1 cellular context compared by ENCODE assay signal in the genomic region with DNA sequence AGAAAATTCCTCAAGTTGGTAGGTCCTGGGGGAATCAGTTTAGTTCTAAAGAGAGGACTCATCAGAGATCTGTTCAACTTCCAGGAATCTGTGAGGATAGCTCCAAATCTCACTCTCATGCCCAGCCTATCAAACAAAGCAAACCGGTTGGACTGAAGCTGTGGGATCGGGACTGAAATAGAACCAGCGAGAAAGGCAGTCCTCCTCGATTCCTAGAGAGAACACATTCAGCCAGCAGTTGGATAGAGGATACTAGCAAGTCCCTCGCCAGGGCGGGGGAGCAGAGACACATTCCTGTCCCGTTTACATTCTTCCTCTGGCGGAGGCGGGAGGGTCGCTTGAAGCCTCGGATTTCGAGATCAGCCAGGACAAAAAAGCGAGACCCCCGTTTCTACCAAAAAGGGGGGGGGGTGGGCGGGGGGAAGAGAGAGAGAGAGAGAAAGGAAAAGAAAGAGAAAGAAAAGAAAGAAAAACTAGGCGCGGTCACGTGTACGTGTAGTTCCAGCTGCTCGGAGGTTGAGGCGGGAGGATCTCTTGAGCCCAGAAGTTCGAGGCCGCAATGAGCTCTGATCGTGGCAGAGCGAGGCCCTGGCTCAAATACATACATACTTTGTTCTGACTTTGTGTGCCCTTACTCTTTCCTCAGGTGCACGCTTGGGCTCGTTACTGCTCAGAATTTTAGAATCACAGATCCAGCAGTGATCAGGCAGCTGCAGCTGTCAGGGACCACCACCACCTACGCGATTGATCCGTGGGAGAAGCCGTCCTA.
TF ChIP-seq lines count a peak whose summit lies in the region.

No MANE protein-coding gene starts in this region.

TF ChIP-seq in HepG2, 621 proteins besides CTCF, POLR2A, EP300 and RAD21 (continues in another document):
- TF ChIP-seq ZNF75D (CRISPR knock-in tag; IDR thresholded peaks at IDR 0.05; ENCODE audit: borderline replicate concordance) (0 out of 2 replicates have a peak, but pooled peaks have one; percentile 45), ZNF660 (CRISPR knock-in tag; IDR thresholded peaks at IDR 0.05; ENCODE audit: borderline replicate concordance, low read depth) (no peak), ZNF644 (CRISPR knock-in tag; IDR thresholded peaks at IDR 0.05; ENCODE audit: low read depth) (peak; percentile 65), HDAC6 (IDR thresholded peaks at IDR 0.05; ENCODE audit: low read depth, low read length) (no peak), ZBTB14 (CRISPR knock-in tag; IDR thresholded peaks at IDR 0.05) (no peak), ZNF513 (CRISPR knock-in tag; conservative IDR thresholded peaks at IDR 0.05) (no peak), LRRFIP1 (CRISPR knock-in tag; conservative IDR thresholded peaks at IDR 0.05) (no peak), ZKSCAN8 (CRISPR knock-in tag; IDR thresholded peaks at IDR 0.05; ENCODE audit: borderline replicate concordance) (peak; percentile 70; the same call in 1 of the 2 replicates), ZNF749 (CRISPR knock-in tag; IDR thresholded peaks at IDR 0.05; ENCODE audit: borderline replicate concordance) (peak; percentile 60; the same call in 1 of the 2 replicates), ZNF530 (CRISPR knock-in tag; IDR thresholded peaks at IDR 0.05; ENCODE audit: low read depth) (no peak), PHB2 (IDR thresholded peaks at IDR 0.05; ENCODE audit: partially characterized antibody) (no peak), ZNF792 (CRISPR knock-in tag; IDR thresholded peaks at IDR 0.05) (peak; percentile 84), ZNF703 (CRISPR knock-in tag; IDR thresholded peaks at IDR 0.05; ENCODE audit: borderline replicate concordance) (no peak), FOXM1 (CRISPR knock-in tag; IDR thresholded peaks at IDR 0.05) (no peak), NRL (CRISPR knock-in tag; IDR thresholded peaks at IDR 0.05; ENCODE audit: borderline replicate concordance) (no peak), ZNF883 (CRISPR knock-in tag; IDR thresholded peaks at IDR 0.05; ENCODE audit: not compliant biosample characterization) (peak; percentile 42), AHR (CRISPR knock-in tag; IDR thresholded peaks at IDR 0.05) (0 out of 2 replicates have a peak, but pooled peaks have one; percentile 38), ZNF367 (CRISPR knock-in tag; IDR thresholded peaks at IDR 0.05; ENCODE audit: borderline replicate concordance) (no peak), ZNF737 (CRISPR knock-in tag; IDR thresholded peaks at IDR 0.05; ENCODE audit: borderline replicate concordance) (no peak), FOXO1 (CRISPR knock-in tag; IDR thresholded peaks at IDR 0.05) (peak; percentile 50; the same call in 1 of the 2 replicates), TGIF2 (CRISPR knock-in tag; IDR thresholded peaks at IDR 0.05) (peak; percentile 58; the same call in 1 of the 2 replicates), ZNF350 (CRISPR knock-in tag; IDR thresholded peaks at IDR 0.05; ENCODE audit: borderline replicate concordance, low read depth) (peak; percentile 40; the same call in 1 of the 2 replicates), HDAC1 (CRISPR knock-in tag; IDR thresholded peaks at IDR 0.05) (peak; percentile 42; the same call in 1 of the 2 replicates), POLR2AphosphoS5 (IDR thresholded peaks at IDR 0.05; ENCODE audit: low read depth, low read length) (peak; percentile 83), USF2 (IDR thresholded peaks at IDR 0.05; ENCODE audit: low read depth, low read length) (no peak), USF2 (CRISPR knock-in tag; IDR thresholded peaks at IDR 0.05; ENCODE audit: borderline replicate concordance) (0 out of 2 replicates have a peak, but pooled peaks have one; percentile 43)
- TF ChIP-seq, protein P1, sequence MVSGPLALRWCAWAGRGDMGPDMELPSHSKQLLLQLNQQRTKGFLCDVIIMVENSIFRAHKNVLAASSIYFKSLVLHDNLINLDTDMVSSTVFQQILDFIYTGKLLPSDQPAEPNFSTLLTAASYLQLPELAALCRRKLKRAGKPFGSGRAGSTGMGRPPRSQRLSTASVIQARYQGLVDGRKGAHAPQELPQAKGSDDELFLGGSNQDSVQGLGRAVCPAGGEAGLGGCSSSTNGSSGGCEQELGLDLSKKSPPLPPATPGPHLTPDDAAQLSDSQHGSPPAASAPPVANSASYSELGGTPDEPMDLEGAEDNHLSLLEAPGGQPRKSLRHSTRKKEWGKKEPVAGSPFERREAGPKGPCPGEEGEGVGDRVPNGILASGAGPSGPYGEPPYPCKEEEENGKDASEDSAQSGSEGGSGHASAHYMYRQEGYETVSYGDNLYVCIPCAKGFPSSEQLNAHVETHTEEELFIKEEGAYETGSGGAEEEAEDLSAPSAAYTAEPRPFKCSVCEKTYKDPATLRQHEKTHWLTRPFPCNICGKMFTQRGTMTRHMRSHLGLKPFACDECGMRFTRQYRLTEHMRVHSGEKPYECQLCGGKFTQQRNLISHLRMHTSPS (CRISPR knock-in tag; IDR thresholded peaks at IDR 0.05; ENCODE audit: low read depth), result no peak
- TF ChIP-seq, protein P2, sequence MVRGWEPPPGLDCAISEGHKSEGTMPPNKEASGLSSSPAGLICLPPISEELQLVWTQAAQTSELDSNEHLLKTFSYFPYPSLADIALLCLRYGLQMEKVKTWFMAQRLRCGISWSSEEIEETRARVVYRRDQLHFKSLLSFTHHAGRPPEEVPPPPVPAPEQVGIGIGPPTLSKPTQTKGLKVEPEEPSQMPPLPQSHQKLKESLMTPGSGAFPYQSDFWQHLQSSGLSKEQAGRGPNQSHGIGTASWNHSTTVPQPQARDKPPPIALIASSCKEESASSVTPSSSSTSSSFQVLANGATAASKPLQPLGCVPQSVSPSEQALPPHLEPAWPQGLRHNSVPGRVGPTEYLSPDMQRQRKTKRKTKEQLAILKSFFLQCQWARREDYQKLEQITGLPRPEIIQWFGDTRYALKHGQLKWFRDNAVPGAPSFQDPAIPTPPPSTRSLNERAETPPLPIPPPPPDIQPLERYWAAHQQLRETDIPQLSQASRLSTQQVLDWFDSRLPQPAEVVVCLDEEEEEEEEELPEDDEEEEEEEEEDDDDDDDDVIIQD (CRISPR knock-in tag; IDR thresholded peaks at IDR 0.05; ENCODE audit: low read depth), result peak; percentile 84
- TF ChIP-seq, protein P3, sequence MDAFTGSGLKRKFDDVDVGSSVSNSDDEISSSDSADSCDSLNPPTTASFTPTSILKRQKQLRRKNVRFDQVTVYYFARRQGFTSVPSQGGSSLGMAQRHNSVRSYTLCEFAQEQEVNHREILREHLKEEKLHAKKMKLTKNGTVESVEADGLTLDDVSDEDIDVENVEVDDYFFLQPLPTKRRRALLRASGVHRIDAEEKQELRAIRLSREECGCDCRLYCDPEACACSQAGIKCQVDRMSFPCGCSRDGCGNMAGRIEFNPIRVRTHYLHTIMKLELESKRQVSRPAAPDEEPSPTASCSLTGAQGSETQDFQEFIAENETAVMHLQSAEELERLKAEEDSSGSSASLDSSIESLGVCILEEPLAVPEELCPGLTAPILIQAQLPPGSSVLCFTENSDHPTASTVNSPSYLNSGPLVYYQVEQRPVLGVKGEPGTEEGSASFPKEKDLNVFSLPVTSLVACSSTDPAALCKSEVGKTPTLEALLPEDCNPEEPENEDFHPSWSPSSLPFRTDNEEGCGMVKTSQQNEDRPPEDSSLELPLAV (CRISPR knock-in tag; conservative IDR thresholded peaks at IDR 0.05; ENCODE audit: low read depth), result no peak
- TF ChIP-seq, protein P4, sequence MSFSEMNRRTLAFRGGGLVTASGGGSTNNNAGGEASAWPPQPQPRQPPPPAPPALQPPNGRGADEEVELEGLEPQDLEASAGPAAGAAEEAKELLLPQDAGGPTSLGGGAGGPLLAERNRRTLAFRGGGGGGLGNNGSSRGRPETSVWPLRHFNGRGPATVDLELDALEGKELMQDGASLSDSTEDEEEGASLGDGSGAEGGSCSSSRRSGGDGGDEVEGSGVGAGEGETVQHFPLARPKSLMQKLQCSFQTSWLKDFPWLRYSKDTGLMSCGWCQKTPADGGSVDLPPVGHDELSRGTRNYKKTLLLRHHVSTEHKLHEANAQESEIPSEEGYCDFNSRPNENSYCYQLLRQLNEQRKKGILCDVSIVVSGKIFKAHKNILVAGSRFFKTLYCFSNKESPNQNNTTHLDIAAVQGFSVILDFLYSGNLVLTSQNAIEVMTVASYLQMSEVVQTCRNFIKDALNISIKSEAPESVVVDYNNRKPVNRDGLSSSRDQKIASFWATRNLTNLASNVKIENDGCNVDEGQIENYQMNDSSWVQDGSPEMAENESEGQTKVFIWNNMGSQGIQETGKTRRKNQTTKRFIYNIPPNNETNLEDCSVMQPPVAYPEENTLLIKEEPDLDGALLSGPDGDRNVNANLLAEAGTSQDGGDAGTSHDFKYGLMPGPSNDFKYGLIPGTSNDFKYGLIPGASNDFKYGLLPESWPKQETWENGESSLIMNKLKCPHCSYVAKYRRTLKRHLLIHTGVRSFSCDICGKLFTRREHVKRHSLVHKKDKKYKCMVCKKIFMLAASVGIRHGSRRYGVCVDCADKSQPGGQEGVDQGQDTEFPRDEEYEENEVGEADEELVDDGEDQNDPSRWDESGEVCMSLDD (CRISPR knock-in tag; IDR thresholded peaks at IDR 0.05; ENCODE audit: borderline replicate concordance), result no peak
- TF ChIP-seq, protein P5, sequence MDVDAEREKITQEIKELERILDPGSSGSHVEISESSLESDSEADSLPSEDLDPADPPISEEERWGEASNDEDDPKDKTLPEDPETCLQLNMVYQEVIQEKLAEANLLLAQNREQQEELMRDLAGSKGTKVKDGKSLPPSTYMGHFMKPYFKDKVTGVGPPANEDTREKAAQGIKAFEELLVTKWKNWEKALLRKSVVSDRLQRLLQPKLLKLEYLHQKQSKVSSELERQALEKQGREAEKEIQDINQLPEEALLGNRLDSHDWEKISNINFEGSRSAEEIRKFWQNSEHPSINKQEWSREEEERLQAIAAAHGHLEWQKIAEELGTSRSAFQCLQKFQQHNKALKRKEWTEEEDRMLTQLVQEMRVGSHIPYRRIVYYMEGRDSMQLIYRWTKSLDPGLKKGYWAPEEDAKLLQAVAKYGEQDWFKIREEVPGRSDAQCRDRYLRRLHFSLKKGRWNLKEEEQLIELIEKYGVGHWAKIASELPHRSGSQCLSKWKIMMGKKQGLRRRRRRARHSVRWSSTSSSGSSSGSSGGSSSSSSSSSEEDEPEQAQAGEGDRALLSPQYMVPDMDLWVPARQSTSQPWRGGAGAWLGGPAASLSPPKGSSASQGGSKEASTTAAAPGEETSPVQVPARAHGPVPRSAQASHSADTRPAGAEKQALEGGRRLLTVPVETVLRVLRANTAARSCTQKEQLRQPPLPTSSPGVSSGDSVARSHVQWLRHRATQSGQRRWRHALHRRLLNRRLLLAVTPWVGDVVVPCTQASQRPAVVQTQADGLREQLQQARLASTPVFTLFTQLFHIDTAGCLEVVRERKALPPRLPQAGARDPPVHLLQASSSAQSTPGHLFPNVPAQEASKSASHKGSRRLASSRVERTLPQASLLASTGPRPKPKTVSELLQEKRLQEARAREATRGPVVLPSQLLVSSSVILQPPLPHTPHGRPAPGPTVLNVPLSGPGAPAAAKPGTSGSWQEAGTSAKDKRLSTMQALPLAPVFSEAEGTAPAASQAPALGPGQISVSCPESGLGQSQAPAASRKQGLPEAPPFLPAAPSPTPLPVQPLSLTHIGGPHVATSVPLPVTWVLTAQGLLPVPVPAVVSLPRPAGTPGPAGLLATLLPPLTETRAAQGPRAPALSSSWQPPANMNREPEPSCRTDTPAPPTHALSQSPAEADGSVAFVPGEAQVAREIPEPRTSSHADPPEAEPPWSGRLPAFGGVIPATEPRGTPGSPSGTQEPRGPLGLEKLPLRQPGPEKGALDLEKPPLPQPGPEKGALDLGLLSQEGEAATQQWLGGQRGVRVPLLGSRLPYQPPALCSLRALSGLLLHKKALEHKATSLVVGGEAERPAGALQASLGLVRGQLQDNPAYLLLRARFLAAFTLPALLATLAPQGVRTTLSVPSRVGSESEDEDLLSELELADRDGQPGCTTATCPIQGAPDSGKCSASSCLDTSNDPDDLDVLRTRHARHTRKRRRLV (CRISPR knock-in tag; IDR thresholded peaks at IDR 0.05), result no peak
